Comparison of ENCODE assay signal across 19 cellular contexts in the genomic region with DNA sequence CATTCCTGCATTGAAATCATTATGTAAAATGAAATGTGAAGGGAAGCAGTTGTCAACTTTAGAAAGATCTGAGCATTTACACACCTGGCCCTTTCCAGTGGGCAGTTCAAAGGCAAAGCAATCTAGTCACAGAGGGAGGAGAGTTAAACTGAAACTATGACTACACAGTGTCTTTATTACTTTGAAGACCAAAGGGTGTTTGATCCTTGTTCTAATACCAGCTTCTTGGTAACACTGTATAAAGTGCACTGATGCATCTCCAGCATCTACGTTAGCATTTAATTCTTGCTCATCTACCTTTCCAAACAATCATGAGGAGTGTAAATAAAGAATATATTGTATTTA.
DNase-seq lines count a peak whose midpoint lies in the region; ATAC-seq and TF ChIP-seq lines count a peak whose summit lies in the region.
"Had no signal": no experiment of that assay in that cellular context is flagged by ENCODE, and none has a peak within 500 bp of the region (broad histone marks: within the 10 kb centered on the region; RNA-seq: fewer than 3 reads in every experiment).

No MANE protein-coding gene starts in this region.

- no peaks in the 10 kb centered on the region for H3K27me3 ChIP-seq in endodermal cell (ENCODE audit: control insufficient read depth, insufficient read depth, low read length, poor library complexity, severe bottlenecking)
- H3K27me3 ChIP-seq: adrenal gland had no signal

- peak overlapping the region; percentile 61 for H3K27ac ChIP-seq in 22Rv1
- H3K27ac ChIP-seq in endodermal cell (ENCODE audit: low read depth, low read length) = no peak overlapping the region
- H3K27ac ChIP-seq: adrenal gland, parathyroid adenoma had no signal

- no peak overlapping the region for H3K4me3 ChIP-seq in GM12865 (ENCODE audit: low read depth, low read length)
- H3K4me3 ChIP-seq in endodermal cell (ENCODE audit: low read length) = no peak overlapping the region
- H3K4me3 ChIP-seq: adrenal gland, GM23338 had no signal

- no peaks in the 10 kb centered on the region for H3K9me3 Mint-ChIP-seq in endodermal cell
- H3K9me3 Mint-ChIP-seq: GM23338, WTC11 had no signal

- DNase-seq in GM12865 (ENCODE audit: low read depth) = peak; percentile 46
- peak; percentile 4 for DNase-seq in endodermal cell
- DNase-seq in stimulated activated naive CD4-positive, alpha-beta T cell treated with Interleukin-2 at 50 U/mL for 16 hours (lab: John Stamatoyannopoulos, UW) = no peak
- DNase-seq in GOT3 (lab: John Stamatoyannopoulos, UW) = no peak
- DNase-seq: adrenal gland, AML-193, DMS153, islet precursor cell, Karpas-422, NCI-H187 treated with DMSO at 0.1 percent for 48 hours, NCI-H748 treated with DMSO at 0.1 percent for 48 hours, RPMI8226 had no signal

- TF ChIP-seq CTCF in 22Rv1 (IDR thresholded peaks at IDR 0.05) (no peak), GM12865 (IDR thresholded peaks at IDR 0.05; ENCODE audit: insufficient read depth, low read depth, low read length, missing control alignments) (no peak), endodermal cell (conservative IDR thresholded peaks at IDR 0.05) (no peak)

- H3K4me3 Mint-ChIP-seq in endodermal cell = no peak overlapping the region
- H3K4me3 Mint-ChIP-seq: GM23338, WTC11 had no signal

- no peaks in the 10 kb centered on the region for H3K4me1 Mint-ChIP-seq in endodermal cell
- H3K4me1 Mint-ChIP-seq: GM23338, WTC11 had no signal

- no CpG with 5 or more reads among the region's 1 CpG for WGBS in endodermal cell (ENCODE audit: insufficient coverage in 1 of 2, insufficient read length in 1 of 2), 2 experiments

- ATAC-seq in HG03280 (IDR thresholded peaks at IDR 0.05; ENCODE audit: unreplicated experiment) (peak; percentile 81), GM18867 (IDR thresholded peaks at IDR 0.05; ENCODE audit: unreplicated experiment) (no peak), HG03139 (IDR thresholded peaks at IDR 0.05; ENCODE audit: unreplicated experiment) (no peak)
- ATAC-seq: GM23338, WTC11 had no signal

- H3K36me3 Mint-ChIP-seq in endodermal cell (ENCODE audit: low read depth) = no peaks in the 10 kb centered on the region
- H3K36me3 Mint-ChIP-seq: WTC11 had no signal

- H3K9ac ChIP-seq in endodermal cell (ENCODE audit: extremely low read depth, low read length, poor library complexity, severe bottlenecking) = no peak overlapping the region
- H3K9ac ChIP-seq: parathyroid adenoma had no signal

- no peaks in the 10 kb centered on the region for H3K9me3 ChIP-seq in endodermal cell (ENCODE audit: control insufficient read depth, low read length)
- H3K9me3 ChIP-seq: adrenal gland had no signal

- no peaks in the 10 kb centered on the region for H3K4me1 ChIP-seq in endodermal cell (ENCODE audit: control insufficient read depth, insufficient read depth, low read length)
- H3K4me1 ChIP-seq: adrenal gland had no signal

- no peak overlapping the region for H3K27ac Mint-ChIP-seq in endodermal cell
- H3K27ac Mint-ChIP-seq: GM23338, WTC11 had no signal

- no peaks in the 10 kb centered on the region for H3K36me3 ChIP-seq in endodermal cell (ENCODE audit: control insufficient read depth, insufficient read depth, low read length)
- H3K36me3 ChIP-seq: adrenal gland had no signal

- peaks cover 2% of the 10 kb centered on the region for H3K27me3 Mint-ChIP-seq in endodermal cell (ENCODE audit: insufficient read depth)

Comparison
In these comparisons a context has a peak if more than half of its experiments do, and no peak if none do; other contexts are left out.
1. DNase-seq: peak in GM12865 (single experiment) and endodermal cell (single experiment); none in stimulated activated naive CD4-positive, alpha-beta T cell treated with Interleukin-2 at 50 U/mL for 16 hours (single experiment) and GOT3 (single experiment).